18 cellular contexts compared by ENCODE assay signal in the genomic region with DNA sequence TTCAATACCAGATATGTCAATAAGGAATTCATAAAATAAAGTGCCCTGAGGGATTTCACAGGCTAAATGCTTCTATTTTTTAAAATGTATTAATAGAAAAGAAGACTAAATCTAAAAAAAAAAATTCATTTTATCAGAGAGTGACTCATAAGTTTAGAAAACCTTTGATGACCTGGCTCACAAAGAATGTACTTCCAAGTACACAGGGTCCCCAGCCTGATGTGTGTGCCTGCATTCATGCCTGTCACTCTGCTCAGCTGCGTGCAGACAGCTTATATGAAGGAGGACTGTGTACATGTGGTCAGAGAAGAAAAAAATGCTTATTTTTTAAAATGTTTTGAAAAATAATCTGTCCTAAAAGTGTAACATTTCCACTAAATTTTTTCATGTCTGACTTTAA. TPM values are rescaled to one million over a fixed set of nuclear protein-coding genes. Genes with fewer than 3 reads are reported as not detected.
A peak's percentile ranks its signal among the peaks of the same experiment; 100 is the strongest.
DNase-seq lines count a peak whose midpoint lies in the region; ATAC-seq, FAIRE-seq and TF ChIP-seq lines count a peak whose summit lies in the region.
"Had no signal": no experiment of that assay in that cellular context is flagged by ENCODE, and none has a peak within 500 bp of the region (broad histone marks: within the 10 kb centered on the region; RNA-seq: fewer than 3 reads in every experiment).

No MANE protein-coding gene starts in this region.

- no peaks in the 10 kb centered on the region for H3K27me3 ChIP-seq in PC-9 (ENCODE audit: insufficient read depth, low read depth)
- no peaks in the 10 kb centered on the region for H3K27me3 ChIP-seq in HepG2 (ENCODE audit: control insufficient read depth in 1 of 2, insufficient read depth in 2 of 2, low read length in 2 of 2)
- H3K27me3 ChIP-seq in MG63, result no peaks in the 10 kb centered on the region
- H3K27me3 ChIP-seq: heart left ventricle, uterus had no signal

- no peak for TF ChIP-seq POLR2A in HepG2 (IDR thresholded peaks at IDR 0.05; ENCODE audit: insufficient read depth in 1 of 2, low read depth in 2 of 2, low read length in 2 of 2)

- no TSS peak for BruUV-seq in PC-9 (replicated peaks; lab: Mats Ljungman, UMichigan)
- BruUV-seq in HepG2 (replicated peaks; lab: Mats Ljungman, UMichigan), result no TSS peak

- TF ChIP-seq EP300 in HepG2 (IDR thresholded peaks at IDR 0.05; ENCODE audit: low read depth in 2 of 2, low read length in 2 of 2) (no peak), HepG2 (CRISPR knock-in tag; IDR thresholded peaks at IDR 0.05; ENCODE audit: borderline replicate concordance) (no peak)

- no peaks in the 10 kb centered on the region for H4K20me1 ChIP-seq in PC-9 (ENCODE audit: insufficient read depth)
- H4K20me1 ChIP-seq in HepG2 (ENCODE audit: insufficient read depth, low read length), result no peaks in the 10 kb centered on the region

- no peak for FAIRE-seq in HepG2 (lab: Jason Lieb, UNC)
- FAIRE-seq: GM18507 had no signal

- no peak overlapping the region for H3K27ac Mint-ChIP-seq in activated T-cell treated with anti-CD3 and anti-CD28 coated beads, Interleukin-2, amount 50 U/mL, for 24 hours

- intact Hi-C loops in PC-9 (cut with micrococcal nuclease; ENCODE audit: unreplicated experiment), result no loop called here
- intact Hi-C loops in HepG2 (cut with micrococcal nuclease; ENCODE audit: unreplicated experiment), result no loop called here

- peaks cover 9% of the 10 kb centered on the region for H3K27me3 Mint-ChIP-seq in activated T-cell treated with anti-CD3 and anti-CD28 coated beads, Interleukin-2, amount 50 U/mL, for 24 hours

- H3K4me2 ChIP-seq in PC-9 (no peak overlapping the region), HepG2 (ENCODE audit: low read depth, low read length) (no peak overlapping the region)
- H3K4me2 ChIP-seq: KMS-11 had no signal

- CTCF ChIA-PET in PC-9 (lab: Charles Lee) (no interaction called here), HepG2 (lab: Yijun Ruan, JAX; ENCODE audit: low intra/inter-chr PET ratio, low total read pairs) (no interaction called here)

- no peaks in the 10 kb centered on the region for H3K4me1 Mint-ChIP-seq in activated T-cell treated with anti-CD3 and anti-CD28 coated beads, Interleukin-2, amount 50 U/mL, for 24 hours (ENCODE audit: low read depth)

- H3K4me1 ChIP-seq in PC-9 (replicated peaks; ENCODE audit: insufficient read depth) (no peaks in the 10 kb centered on the region), HepG2 (ENCODE audit: insufficient read depth, low read length) (peaks cover 21% of the 10 kb centered on the region)
- H3K4me1 ChIP-seq: parathyroid adenoma, uterus had no signal

- in situ Hi-C loops in HepG2 (cut with HindIII; ENCODE audit: extremely low pct_ligation_motif_present, low pct_unique_long_range_greater_than_20kb), result no loop called here

- no peaks in the 10 kb centered on the region for H3K9me3 ChIP-seq in PC-9 (ENCODE audit: insufficient read depth, low read depth)
- H3K9me3 ChIP-seq in HepG2 (ENCODE audit: low read length), result no peaks in the 10 kb centered on the region
- H3K9me3 ChIP-seq in MG63, result no peaks in the 10 kb centered on the region
- H3K9me3 ChIP-seq: heart left ventricle, uterus had no signal

- peak; percentile 11 for DNase-seq in AG20443 (ENCODE audit: low spot score)
- DNase-seq in PC-9, result peak; percentile 15 to 40
- DNase-seq in cardiac fibroblast (ENCODE audit: low read depth in 2 of 2), result peak; percentile 29 to 59
- DNase-seq in HepG2 (ENCODE audit: low spot score), result peak; percentile 62
- no peak for DNase-seq in germinal center (ENCODE audit: low spot score)
- no peak for DNase-seq in activated T-cell treated with anti-CD3 and anti-CD28 coated beads, Interleukin-2, amount 50 U/mL, for 24 hours
- DNase-seq in MG63, result no peak
- DNase-seq: activated T-cell treated with anti-CD3 and anti-CD28 coated beads, Interleukin-2, amount 50 U/mL, for 4 hours; AML-193; heart left ventricle; NCI-H146; NCI-H446 treated with DMSO at 0.1 percent for 48 hours; stimulated activated naive CD8-positive, alpha-beta T cell treated with anti-CD3 and anti-CD28 coated beads, Interleukin-15, Interleukin-2, amounts not matched to agents 100 U/mL and 50 U/mL, for 24 hours; uterus had no signal

- H3K9me3 Mint-ChIP-seq in activated T-cell treated with anti-CD3 and anti-CD28 coated beads, Interleukin-2, amount 50 U/mL, for 24 hours, result no peaks in the 10 kb centered on the region
- H3K9me3 Mint-ChIP-seq: activated T-cell treated with anti-CD3 and anti-CD28 coated beads, Interleukin-2, amount 50 U/mL, for 4 hours had no signal

- no peak overlapping the region for H2AFZ ChIP-seq in PC-9
- H2AFZ ChIP-seq in HepG2 (ENCODE audit: low read length), result no peak overlapping the region
- H2AFZ ChIP-seq: parathyroid adenoma had no signal

- H3K27ac ChIP-seq in PC-9, result no peak overlapping the region
- no peak overlapping the region for H3K27ac ChIP-seq in HepG2 (ENCODE audit: extremely low read length, insufficient read depth, low read length)
- H3K27ac ChIP-seq: heart left ventricle, KMS-11, parathyroid adenoma, uterus had no signal

- ATAC-seq in HepG2 (peak; percentile 65), HG02973 (IDR thresholded peaks at IDR 0.05; ENCODE audit: unreplicated experiment) (no peak)
- ATAC-seq: activated T-cell treated with anti-CD3 and anti-CD28 coated beads, Interleukin-2, amount 50 U/mL, for 4 hours; stimulated activated naive CD8-positive, alpha-beta T cell treated with anti-CD3 and anti-CD28 coated beads, Interleukin-15, Interleukin-2, amounts not matched to agents 100 U/mL and 50 U/mL, for 24 hours had no signal

- POLR2A ChIA-PET in PC-9 (lab: Charles Lee; ENCODE audit: unreplicated experiment), result no interaction called here
- POLR2A ChIA-PET in HepG2 (lab: Yijun Ruan, JAX), result no interaction called here

- no peaks in the 10 kb centered on the region for H3K79me2 ChIP-seq in PC-9 (ENCODE audit: low read depth)
- H3K79me2 ChIP-seq in HepG2 (ENCODE audit: insufficient read depth, low read length), result no peaks in the 10 kb centered on the region
- H3K79me2 ChIP-seq: parathyroid adenoma had no signal

- no peak for TF ChIP-seq RAD21 in HepG2 (CRISPR knock-in tag; IDR thresholded peaks at IDR 0.05)

- TF ChIP-seq CTCF in PC-9 (conservative IDR thresholded peaks at IDR 0.05), result no peak
- TF ChIP-seq CTCF in cardiac fibroblast (IDR thresholded peaks at IDR 0.05; ENCODE audit: low read depth, low read length), result no peak
- TF ChIP-seq CTCF in HepG2 (CRISPR knock-in tag; IDR thresholded peaks at IDR 0.05), result no peak

- no peak overlapping the region for H3K9ac ChIP-seq in HepG2 (ENCODE audit: insufficient read depth, low read depth, low read length)
- H3K9ac ChIP-seq: KMS-11, parathyroid adenoma had no signal

- H3K36me3 Mint-ChIP-seq in activated T-cell treated with anti-CD3 and anti-CD28 coated beads, Interleukin-2, amount 50 U/mL, for 24 hours (ENCODE audit: low read depth), result no peaks in the 10 kb centered on the region

- 72% methylated on average over 1 of the region's 1 CpG for WGBS in HepG2 (ENCODE audit: low lambda C conversion rate)

- no peak overlapping the region for H3K4me3 Mint-ChIP-seq in activated T-cell treated with anti-CD3 and anti-CD28 coated beads, Interleukin-2, amount 50 U/mL, for 24 hours
- H3K4me3 Mint-ChIP-seq: activated T-cell treated with anti-CD3 and anti-CD28 coated beads, Interleukin-2, amount 50 U/mL, for 4 hours had no signal

- H3K4me3 ChIP-seq in PC-9 (no peak overlapping the region), cardiac fibroblast (replicated peaks in 1 of 2; ENCODE audit: low read depth in 2 of 2, low read length in 2 of 2) (no peak overlapping the region), HepG2 (replicated peaks in 1 of 3; ENCODE audit: insufficient read depth in 1 of 3, low read depth in 2 of 3, low read length in 3 of 3) (no peak overlapping the region), MG63 (no peak overlapping the region)
- H3K4me3 ChIP-seq: heart left ventricle, uterus had no signal

- H3K9me2 ChIP-seq in PC-9 (ENCODE audit: insufficient read depth), result no peaks in the 10 kb centered on the region

- H3F3A ChIP-seq in PC-9 (ENCODE audit: insufficient read depth, low read depth), result no peaks in the 10 kb centered on the region

- H3K36me3 ChIP-seq in PC-9 (ENCODE audit: low read depth) (no peaks in the 10 kb centered on the region), HepG2 (replicated peaks in 1 of 2; ENCODE audit: control insufficient read depth in 1 of 2, insufficient read depth in 2 of 2, low read length in 2 of 2) (no peaks in the 10 kb centered on the region), MG63 (no peaks in the 10 kb centered on the region)
- H3K36me3 ChIP-seq: heart left ventricle, uterus had no signal

TF ChIP-seq in HepG2, 621 proteins besides CTCF, POLR2A, EP300 and RAD21 (continues in another document):
- TF ChIP-seq FOSL1 (CRISPR knock-in tag; IDR thresholded peaks at IDR 0.05; ENCODE audit: borderline replicate concordance), result peak; percentile 17; the same call in 1 of the 2 replicates

RNA-seq across cellular contexts. Expression of a gene that starts 3.0 kb away (rescaled TPM):
- 20.3 and 27.5 TPM in 2 replicates for total RNA-seq in PC-9 (2021)
- total RNA-seq in HepG2 (2016; rRNA removed; fragmentation: Illumina TruSeq; extraction: Trizol), result 44.9 and 51.7 TPM in 2 replicates
- total RNA-seq in HepG2 (2016; cell fraction: cytosol; rRNA removed; fragmentation: Illumina TruSeq; extraction: Trizol; ENCODE audit: low read depth), result 4.5 and 7.1 TPM in 2 replicates
- total RNA-seq in HepG2 (2016; cell fraction: insoluble cytoplasmic fraction; rRNA removed; fragmentation: Illumina TruSeq; extraction: Trizol), result 42.6 and 49.0 TPM in 2 replicates
- 22.1 and 24.3 TPM in 2 replicates for total RNA-seq in HepG2 (2016; cell fraction: membrane; rRNA removed; fragmentation: Illumina TruSeq; extraction: Trizol)
- total RNA-seq in HepG2 (2016; cell fraction: nucleus; rRNA removed; fragmentation: Illumina TruSeq; extraction: Trizol), result 47.7 and 52.3 TPM in 2 replicates
- polyA plus RNA-seq in HepG2 (2011; rRNA removed), result 17.6 and 24.4 TPM in 2 replicates
- 16.5 and 18.6 TPM in 2 replicates for polyA plus RNA-seq in HepG2 (2011; cell fraction: cytosol; rRNA removed)
- polyA plus RNA-seq in HepG2 (2011; cell fraction: nucleus; rRNA removed), result 16.9 and 18.9 TPM in 2 replicates
- polyA plus RNA-seq in HepG2 (2012), result 13.0 and 24.2 TPM in 2 replicates
- 1.3 and 1.4 TPM in 2 replicates for polyA plus RNA-seq in HepG2 (2016; cell fraction: cytosol; fragmentation: Illumina TruSeq; extraction: Trizol; ENCODE audit: low read depth)
- 22.9 and 25.1 TPM in 2 replicates for polyA plus RNA-seq in HepG2 (2016; cell fraction: insoluble cytoplasmic fraction; fragmentation: Illumina TruSeq; extraction: Trizol; ENCODE audit: low read depth)
- polyA plus RNA-seq in HepG2 (2016; cell fraction: membrane; fragmentation: Illumina TruSeq; extraction: Trizol; ENCODE audit: low read depth), result 7.7 and 8.8 TPM in 2 replicates
- 28.4 and 30.6 TPM in 2 replicates for polyA plus RNA-seq in HepG2 (2016; cell fraction: nucleus; fragmentation: Illumina TruSeq; extraction: Trizol; ENCODE audit: insufficient read depth, low read depth)
- 49.7 and 1,370 TPM in 2 replicates for polyA minus RNA-seq in HepG2 (2011; rRNA and poly(A)+ RNA removed; ENCODE audit: low replicate concordance)
- 44.2 and 46.4 TPM in 2 replicates for polyA minus RNA-seq in HepG2 (2011; cell fraction: cytosol; rRNA and poly(A)+ RNA removed)
- 89.2 and 97.7 TPM in 2 replicates for polyA minus RNA-seq in HepG2 (2011; cell fraction: nucleus; rRNA and poly(A)+ RNA removed)
- 6.3 and 11.4 TPM in 2 replicates for total RNA-seq in MG63 (2014; rRNA removed; shearing (Covaris generic); ENCODE audit: low replicate concordance)

Comparison
In these comparisons a context has a peak if more than half of its experiments do, and no peak if none do; other contexts are left out.
1. DNase-seq: peak in AG20443 (single experiment), PC-9 (2 of 2), cardiac fibroblast (2 of 2) and HepG2 (single experiment); none in germinal center (single experiment), activated T-cell treated with anti-CD3 and anti-CD28 coated beads, Interleukin-2, amount 50 U/mL, for 24 hours (single experiment) and MG63 (single experiment).